Comparison of ENCODE assay signal across 1 cellular context in the genomic region with DNA sequence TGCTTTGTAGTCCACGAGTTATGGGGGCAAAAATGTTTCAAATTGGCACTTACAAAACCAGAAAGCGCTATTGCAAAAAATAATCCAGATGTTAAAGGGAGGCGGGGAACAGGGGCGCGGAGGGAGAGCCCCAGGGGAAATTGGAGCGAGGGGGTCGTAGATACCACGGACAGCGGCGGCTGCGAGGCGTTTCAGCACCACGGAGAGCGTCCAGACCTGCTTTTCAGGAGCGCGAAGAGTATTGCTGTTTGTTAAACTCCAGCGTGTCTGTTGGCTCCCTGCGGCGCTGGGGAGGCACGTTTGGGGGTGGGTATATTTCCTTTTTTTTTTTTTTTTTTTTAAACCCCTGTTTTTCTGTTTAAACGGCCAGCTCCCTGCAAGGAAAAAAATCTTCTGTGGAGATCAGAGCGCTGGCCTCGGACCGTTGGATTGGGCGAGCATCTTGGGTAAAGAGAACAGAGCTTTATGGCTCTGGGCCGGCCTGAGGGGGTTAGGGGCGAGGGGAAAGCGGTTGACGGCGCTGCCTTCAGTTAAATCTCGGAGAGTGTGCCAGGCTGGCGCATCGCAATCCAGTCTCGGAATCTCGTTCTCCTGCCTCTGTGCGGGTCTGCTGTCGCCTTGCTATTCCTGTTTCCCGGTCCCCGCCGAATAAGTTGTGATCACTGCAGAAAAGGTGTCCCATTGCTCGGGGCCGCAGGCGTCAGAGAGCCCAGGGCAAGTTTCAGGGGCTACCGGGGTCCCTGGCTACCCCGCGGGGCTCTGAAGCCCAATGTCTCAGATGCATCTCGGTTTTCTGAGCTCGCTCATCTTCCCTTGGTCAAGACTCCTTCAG.
TF ChIP-seq lines count a peak whose summit lies in the region.

A gene (minus strand): TSS at position 288 of the 832 bp plus-strand sequence. CDS start 302 bp downstream, outside the sequence.

TF ChIP-seq in HepG2, 621 proteins besides CTCF, POLR2A, EP300 and RAD21 (continued from another document and continues in another):
- TF ChIP-seq, protein P1, sequence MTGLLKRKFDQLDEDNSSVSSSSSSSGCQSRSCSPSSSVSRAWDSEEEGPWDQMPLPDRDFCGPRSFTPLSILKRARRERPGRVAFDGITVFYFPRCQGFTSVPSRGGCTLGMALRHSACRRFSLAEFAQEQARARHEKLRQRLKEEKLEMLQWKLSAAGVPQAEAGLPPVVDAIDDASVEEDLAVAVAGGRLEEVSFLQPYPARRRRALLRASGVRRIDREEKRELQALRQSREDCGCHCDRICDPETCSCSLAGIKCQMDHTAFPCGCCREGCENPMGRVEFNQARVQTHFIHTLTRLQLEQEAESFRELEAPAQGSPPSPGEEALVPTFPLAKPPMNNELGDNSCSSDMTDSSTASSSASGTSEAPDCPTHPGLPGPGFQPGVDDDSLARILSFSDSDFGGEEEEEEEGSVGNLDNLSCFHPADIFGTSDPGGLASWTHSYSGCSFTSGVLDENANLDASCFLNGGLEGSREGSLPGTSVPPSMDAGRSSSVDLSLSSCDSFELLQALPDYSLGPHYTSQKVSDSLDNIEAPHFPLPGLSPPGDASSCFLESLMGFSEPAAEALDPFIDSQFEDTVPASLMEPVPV (CRISPR knock-in tag; IDR thresholded peaks at IDR 0.05): peak; percentile 97
- TF ChIP-seq, protein P2, sequence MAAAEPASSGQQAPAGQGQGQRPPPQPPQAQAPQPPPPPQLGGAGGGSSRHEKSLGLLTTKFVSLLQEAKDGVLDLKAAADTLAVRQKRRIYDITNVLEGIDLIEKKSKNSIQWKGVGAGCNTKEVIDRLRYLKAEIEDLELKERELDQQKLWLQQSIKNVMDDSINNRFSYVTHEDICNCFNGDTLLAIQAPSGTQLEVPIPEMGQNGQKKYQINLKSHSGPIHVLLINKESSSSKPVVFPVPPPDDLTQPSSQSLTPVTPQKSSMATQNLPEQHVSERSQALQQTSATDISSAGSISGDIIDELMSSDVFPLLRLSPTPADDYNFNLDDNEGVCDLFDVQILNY (CRISPR knock-in tag; conservative IDR thresholded peaks at IDR 0.05): peak; percentile 98
- TF ChIP-seq ELF1 (CRISPR knock-in tag; IDR thresholded peaks at IDR 0.05): peak; percentile 69
- TF ChIP-seq, protein P3, sequence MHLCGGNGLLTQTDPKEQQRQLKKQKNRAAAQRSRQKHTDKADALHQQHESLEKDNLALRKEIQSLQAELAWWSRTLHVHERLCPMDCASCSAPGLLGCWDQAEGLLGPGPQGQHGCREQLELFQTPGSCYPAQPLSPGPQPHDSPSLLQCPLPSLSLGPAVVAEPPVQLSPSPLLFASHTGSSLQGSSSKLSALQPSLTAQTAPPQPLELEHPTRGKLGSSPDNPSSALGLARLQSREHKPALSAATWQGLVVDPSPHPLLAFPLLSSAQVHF (CRISPR knock-in tag; IDR thresholded peaks at IDR 0.05): peak; percentile 98
- peak; percentile 100 for TF ChIP-seq ZNF563 (CRISPR knock-in tag; IDR thresholded peaks at IDR 0.05)
- TF ChIP-seq PRPF4 (IDR thresholded peaks at IDR 0.05; ENCODE audit: low read depth, low read length, poor library complexity, severe bottlenecking): no peak
- peak; percentile 98 for TF ChIP-seq ZNF776 (CRISPR knock-in tag; IDR thresholded peaks at IDR 0.05)
- peak; percentile 100 for TF ChIP-seq ZNF124 (CRISPR knock-in tag; IDR thresholded peaks at IDR 0.05)
- peak; percentile 100; the same call in 1 of the 2 replicates for TF ChIP-seq PAX8 (CRISPR knock-in tag; IDR thresholded peaks at IDR 0.05; ENCODE audit: borderline replicate concordance)
- TF ChIP-seq, protein P4, sequence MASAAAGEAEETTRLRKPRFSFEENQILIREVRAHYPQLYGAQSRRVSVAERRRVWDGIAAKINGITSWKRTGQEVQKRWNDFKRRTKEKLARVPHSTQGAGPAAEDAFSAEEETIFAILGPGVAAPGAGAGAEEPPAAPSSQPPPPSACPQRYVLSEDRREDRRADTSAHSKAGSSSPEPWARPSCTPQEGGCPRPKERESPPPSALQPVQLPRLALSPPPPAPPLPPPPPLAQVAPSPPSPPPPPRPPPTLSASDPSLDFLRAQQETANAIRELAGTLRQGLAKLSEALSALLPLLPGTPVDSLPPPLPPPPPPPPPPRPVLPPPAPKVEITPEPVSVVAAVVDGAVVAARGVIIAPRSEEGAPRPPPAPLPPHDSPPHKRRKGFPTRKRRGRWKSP (CRISPR knock-in tag; IDR thresholded peaks at IDR 0.05): peak; percentile 97
- peak; percentile 99 for TF ChIP-seq RARG (CRISPR knock-in tag; IDR thresholded peaks at IDR 0.05; ENCODE audit: low read depth)
- TF ChIP-seq, protein P5, sequence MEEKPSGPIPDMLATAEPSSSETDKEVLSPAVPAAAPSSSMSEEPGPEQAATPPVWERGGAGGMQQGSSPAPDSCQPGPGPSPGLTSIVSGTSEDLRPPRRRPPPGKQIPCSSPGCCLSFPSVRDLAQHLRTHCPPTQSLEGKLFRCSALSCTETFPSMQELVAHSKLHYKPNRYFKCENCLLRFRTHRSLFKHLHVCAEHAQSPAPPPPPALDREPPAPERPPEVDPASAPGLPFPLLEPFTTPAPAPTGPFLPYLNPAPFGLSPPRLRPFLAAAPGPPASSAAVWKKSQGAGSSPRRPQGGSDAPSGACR (CRISPR knock-in tag; IDR thresholded peaks at IDR 0.05): peak; percentile 100
- peak; percentile 100 for TF ChIP-seq IKZF4 (CRISPR knock-in tag; IDR thresholded peaks at IDR 0.05; ENCODE audit: borderline replicate concordance, low read depth, not compliant biosample characterization)
- peak; percentile 99 for TF ChIP-seq FLYWCH1 (CRISPR knock-in tag; IDR thresholded peaks at IDR 0.05)
- TF ChIP-seq, protein P6, sequence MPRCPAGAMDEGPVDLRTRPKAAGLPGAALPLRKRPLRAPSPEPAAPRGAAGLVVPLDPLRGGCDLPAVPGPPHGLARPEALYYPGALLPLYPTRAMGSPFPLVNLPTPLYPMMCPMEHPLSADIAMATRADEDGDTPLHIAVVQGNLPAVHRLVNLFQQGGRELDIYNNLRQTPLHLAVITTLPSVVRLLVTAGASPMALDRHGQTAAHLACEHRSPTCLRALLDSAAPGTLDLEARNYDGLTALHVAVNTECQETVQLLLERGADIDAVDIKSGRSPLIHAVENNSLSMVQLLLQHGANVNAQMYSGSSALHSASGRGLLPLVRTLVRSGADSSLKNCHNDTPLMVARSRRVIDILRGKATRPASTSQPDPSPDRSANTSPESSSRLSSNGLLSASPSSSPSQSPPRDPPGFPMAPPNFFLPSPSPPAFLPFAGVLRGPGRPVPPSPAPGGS (CRISPR knock-in tag; IDR thresholded peaks at IDR 0.05): peak; percentile 100
- TF ChIP-seq, protein P7, sequence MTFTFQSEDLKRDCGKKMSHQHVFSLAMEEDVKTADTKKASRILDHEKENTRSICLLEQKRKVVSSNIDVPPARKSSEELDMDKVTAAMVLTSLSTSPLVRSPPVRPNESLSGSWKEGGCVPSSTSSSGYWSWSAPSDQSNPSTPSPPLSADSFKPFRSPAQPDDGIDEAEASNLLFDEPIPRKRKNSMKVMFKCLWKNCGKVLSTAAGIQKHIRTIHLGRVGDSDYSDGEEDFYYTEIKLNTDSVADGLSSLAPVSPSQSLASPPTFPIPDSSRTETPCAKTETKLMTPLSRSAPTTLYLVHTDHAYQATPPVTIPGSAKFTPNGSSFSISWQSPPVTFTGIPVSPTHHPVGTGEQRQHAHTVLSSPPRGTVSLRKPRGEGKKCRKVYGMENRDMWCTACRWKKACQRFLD (CRISPR knock-in tag; IDR thresholded peaks at IDR 0.05; ENCODE audit: borderline replicate concordance): peak; percentile 100
- TF ChIP-seq TARDBP (CRISPR knock-in tag; IDR thresholded peaks at IDR 0.05): peak; percentile 48; the same call in 1 of the 2 replicates
- peak; percentile 99 for TF ChIP-seq ZNF530 (CRISPR knock-in tag; IDR thresholded peaks at IDR 0.05; ENCODE audit: low read depth)
- TF ChIP-seq, protein P8, sequence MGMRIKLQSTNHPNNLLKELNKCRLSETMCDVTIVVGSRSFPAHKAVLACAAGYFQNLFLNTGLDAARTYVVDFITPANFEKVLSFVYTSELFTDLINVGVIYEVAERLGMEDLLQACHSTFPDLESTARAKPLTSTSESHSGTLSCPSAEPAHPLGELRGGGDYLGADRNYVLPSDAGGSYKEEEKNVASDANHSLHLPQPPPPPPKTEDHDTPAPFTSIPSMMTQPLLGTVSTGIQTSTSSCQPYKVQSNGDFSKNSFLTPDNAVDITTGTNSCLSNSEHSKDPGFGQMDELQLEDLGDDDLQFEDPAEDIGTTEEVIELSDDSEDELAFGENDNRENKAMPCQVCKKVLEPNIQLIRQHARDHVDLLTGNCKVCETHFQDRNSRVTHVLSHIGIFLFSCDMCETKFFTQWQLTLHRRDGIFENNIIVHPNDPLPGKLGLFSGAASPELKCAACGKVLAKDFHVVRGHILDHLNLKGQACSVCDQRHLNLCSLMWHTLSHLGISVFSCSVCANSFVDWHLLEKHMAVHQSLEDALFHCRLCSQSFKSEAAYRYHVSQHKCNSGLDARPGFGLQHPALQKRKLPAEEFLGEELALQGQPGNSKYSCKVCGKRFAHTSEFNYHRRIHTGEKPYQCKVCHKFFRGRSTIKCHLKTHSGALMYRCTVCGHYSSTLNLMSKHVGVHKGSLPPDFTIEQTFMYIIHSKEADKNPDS (CRISPR knock-in tag; IDR thresholded peaks at IDR 0.05): peak; percentile 96
- TF ChIP-seq, protein P9, sequence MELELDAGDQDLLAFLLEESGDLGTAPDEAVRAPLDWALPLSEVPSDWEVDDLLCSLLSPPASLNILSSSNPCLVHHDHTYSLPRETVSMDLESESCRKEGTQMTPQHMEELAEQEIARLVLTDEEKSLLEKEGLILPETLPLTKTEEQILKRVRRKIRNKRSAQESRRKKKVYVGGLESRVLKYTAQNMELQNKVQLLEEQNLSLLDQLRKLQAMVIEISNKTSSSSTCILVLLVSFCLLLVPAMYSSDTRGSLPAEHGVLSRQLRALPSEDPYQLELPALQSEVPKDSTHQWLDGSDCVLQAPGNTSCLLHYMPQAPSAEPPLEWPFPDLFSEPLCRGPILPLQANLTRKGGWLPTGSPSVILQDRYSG (CRISPR knock-in tag; IDR thresholded peaks at IDR 0.05): peak; percentile 100
- TF ChIP-seq ZNF572 (CRISPR knock-in tag; IDR thresholded peaks at IDR 0.05): no peak
- peak; percentile 100 for TF ChIP-seq ZNF589 (CRISPR knock-in tag; conservative IDR thresholded peaks at IDR 0.05)
- peak; percentile 99 for TF ChIP-seq ZNF33B (CRISPR knock-in tag; IDR thresholded peaks at IDR 0.05)
- peak; percentile 99 for TF ChIP-seq ZNF44 (CRISPR knock-in tag; IDR thresholded peaks at IDR 0.05)
- TF ChIP-seq, protein P10, sequence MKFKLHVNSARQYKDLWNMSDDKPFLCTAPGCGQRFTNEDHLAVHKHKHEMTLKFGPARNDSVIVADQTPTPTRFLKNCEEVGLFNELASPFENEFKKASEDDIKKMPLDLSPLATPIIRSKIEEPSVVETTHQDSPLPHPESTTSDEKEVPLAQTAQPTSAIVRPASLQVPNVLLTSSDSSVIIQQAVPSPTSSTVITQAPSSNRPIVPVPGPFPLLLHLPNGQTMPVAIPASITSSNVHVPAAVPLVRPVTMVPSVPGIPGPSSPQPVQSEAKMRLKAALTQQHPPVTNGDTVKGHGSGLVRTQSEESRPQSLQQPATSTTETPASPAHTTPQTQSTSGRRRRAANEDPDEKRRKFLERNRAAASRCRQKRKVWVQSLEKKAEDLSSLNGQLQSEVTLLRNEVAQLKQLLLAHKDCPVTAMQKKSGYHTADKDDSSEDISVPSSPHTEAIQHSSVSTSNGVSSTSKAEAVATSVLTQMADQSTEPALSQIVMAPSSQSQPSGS (CRISPR knock-in tag; IDR thresholded peaks at IDR 0.05): peak; percentile 99
- peak; percentile 98 for TF ChIP-seq KLF9 (CRISPR knock-in tag; IDR thresholded peaks at IDR 0.05; ENCODE audit: low read depth)
- peak; percentile 99 for TF ChIP-seq MIXL1 (CRISPR knock-in tag; IDR thresholded peaks at IDR 0.05)
- no peak for TF ChIP-seq RFX5 (IDR thresholded peaks at IDR 0.05; ENCODE audit: low read depth, low read length)
- peak; percentile 97 for TF ChIP-seq GZF1 (CRISPR knock-in tag; IDR thresholded peaks at IDR 0.05)
- peak; percentile 99 for TF ChIP-seq ZNF264 (CRISPR knock-in tag; IDR thresholded peaks at IDR 0.05)
- peak; percentile 100 for TF ChIP-seq ARHGAP35 (CRISPR knock-in tag; IDR thresholded peaks at IDR 0.05; ENCODE audit: borderline replicate concordance)
- TF ChIP-seq, protein P11, sequence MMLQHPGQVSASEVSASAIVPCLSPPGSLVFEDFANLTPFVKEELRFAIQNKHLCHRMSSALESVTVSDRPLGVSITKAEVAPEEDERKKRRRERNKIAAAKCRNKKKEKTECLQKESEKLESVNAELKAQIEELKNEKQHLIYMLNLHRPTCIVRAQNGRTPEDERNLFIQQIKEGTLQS (CRISPR knock-in tag; IDR thresholded peaks at IDR 0.05): peak; percentile 98
- peak; percentile 100 for TF ChIP-seq ZNF230 (CRISPR knock-in tag; IDR thresholded peaks at IDR 0.05)
- TF ChIP-seq ZNF766 (CRISPR knock-in tag; IDR thresholded peaks at IDR 0.05; ENCODE audit: borderline replicate concordance): peak; percentile 100
- peak; percentile 99 for TF ChIP-seq ZBTB20 (CRISPR knock-in tag; IDR thresholded peaks at IDR 0.05; ENCODE audit: borderline replicate concordance, low read depth)
- TF ChIP-seq KLF11 (CRISPR knock-in tag; IDR thresholded peaks at IDR 0.05): peak; percentile 100
- TF ChIP-seq HCFC1 (IDR thresholded peaks at IDR 0.05; ENCODE audit: low read depth, low read length): no peak
- no peak for TF ChIP-seq NBN (conservative IDR thresholded peaks at IDR 0.05)
- peak; percentile 97 for TF ChIP-seq ZFAT (CRISPR knock-in tag; conservative IDR thresholded peaks at IDR 0.05)
- peak; percentile 97; the same call in 1 of the 2 replicates for TF ChIP-seq ZC3H4 (CRISPR knock-in tag; IDR thresholded peaks at IDR 0.05; ENCODE audit: borderline replicate concordance)
- TF ChIP-seq, protein P12, sequence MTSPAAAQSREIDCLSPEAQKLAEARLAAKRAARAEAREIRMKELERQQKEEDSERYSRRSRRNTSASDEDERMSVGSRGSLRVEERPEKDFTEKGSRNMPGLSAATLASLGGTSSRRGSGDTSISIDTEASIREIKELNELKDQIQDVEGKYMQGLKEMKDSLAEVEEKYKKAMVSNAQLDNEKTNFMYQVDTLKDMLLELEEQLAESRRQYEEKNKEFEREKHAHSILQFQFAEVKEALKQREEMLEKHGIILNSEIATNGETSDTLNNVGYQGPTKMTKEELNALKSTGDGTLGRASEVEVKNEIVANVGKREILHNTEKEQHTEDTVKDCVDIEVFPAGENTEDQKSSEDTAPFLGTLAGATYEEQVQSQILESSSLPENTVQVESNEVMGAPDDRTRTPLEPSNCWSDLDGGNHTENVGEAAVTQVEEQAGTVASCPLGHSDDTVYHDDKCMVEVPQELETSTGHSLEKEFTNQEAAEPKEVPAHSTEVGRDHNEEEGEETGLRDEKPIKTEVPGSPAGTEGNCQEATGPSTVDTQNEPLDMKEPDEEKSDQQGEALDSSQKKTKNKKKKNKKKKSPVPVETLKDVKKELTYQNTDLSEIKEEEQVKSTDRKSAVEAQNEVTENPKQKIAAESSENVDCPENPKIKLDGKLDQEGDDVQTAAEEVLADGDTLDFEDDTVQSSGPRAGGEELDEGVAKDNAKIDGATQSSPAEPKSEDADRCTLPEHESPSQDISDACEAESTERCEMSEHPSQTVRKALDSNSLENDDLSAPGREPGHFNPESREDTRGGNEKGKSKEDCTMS (CRISPR knock-in tag; conservative IDR thresholded peaks at IDR 0.05): peak; percentile 99
- no peak for TF ChIP-seq CCAR2 (optimal IDR thresholded peaks at IDR 0.05; ENCODE audit: low read depth, low read length)
- peak; percentile 98; the same call in 1 of the 2 replicates for TF ChIP-seq KDM3A (CRISPR knock-in tag; IDR thresholded peaks at IDR 0.05; ENCODE audit: low read depth)
- TF ChIP-seq ZNF790 (CRISPR knock-in tag; IDR thresholded peaks at IDR 0.05; ENCODE audit: borderline replicate concordance): peak; percentile 100
- peak; percentile 69 for TF ChIP-seq NFYC (CRISPR knock-in tag; IDR thresholded peaks at IDR 0.05)
- peak; percentile 92 for TF ChIP-seq ETV5 (CRISPR knock-in tag; IDR thresholded peaks at IDR 0.05; ENCODE audit: borderline replicate concordance)
- TF ChIP-seq ZNF343 (CRISPR knock-in tag; IDR thresholded peaks at IDR 0.05): peak; percentile 99
- TF ChIP-seq RORA (CRISPR knock-in tag; IDR thresholded peaks at IDR 0.05): peak; percentile 95; the same call in 1 of the 2 replicates
- TF ChIP-seq PHF8 (CRISPR knock-in tag; IDR thresholded peaks at IDR 0.05): peak; percentile 62; the same call in 1 of the 2 replicates
